18 cellular contexts compared by ENCODE assay signal in genomic region chr4:88619973-88620372, GRCh38. TPM values are rescaled to one million over a fixed set of nuclear protein-coding genes. Genes with fewer than 3 reads are reported as not detected.
DNase-seq lines count a peak whose midpoint lies in the region; ATAC-seq and FAIRE-seq lines count a peak whose summit lies in the region.
"Had no signal": no experiment of that assay in that cellular context is flagged by ENCODE, and none has a peak within 500 bp of the region (broad histone marks: within the 10 kb centered on the region; RNA-seq: fewer than 3 reads in every experiment).

No MANE protein-coding gene starts in this region.

- H3K79me2 ChIP-seq in ACC112 (ENCODE audit: control insufficient read depth, insufficient read depth, low read length, unreplicated experiment), result peaks cover 10% of the 10 kb centered on the region

- ATAC-seq in HG03025 (IDR thresholded peaks at IDR 0.05; ENCODE audit: low FRiP score, unreplicated experiment) (no peak), GM21737 (IDR thresholded peaks at IDR 0.05; ENCODE audit: unreplicated experiment) (no peak)
- ATAC-seq: SK-N-SH treated with all-trans-retinoic acid at 6 μM for 48 hours had no signal

- H3K36me3 ChIP-seq in ACC112 (ENCODE audit: insufficient read depth, low read length), result peaks cover 9% of the 10 kb centered on the region; the same call in 1 of the 2 replicates

- no peaks in the 10 kb centered on the region for H3K27me3 ChIP-seq in ACC112 (ENCODE audit: insufficient read depth, low read length)

- H3K4me3 ChIP-seq in ACC112 (ENCODE audit: low read depth, low read length), result no peak overlapping the region

- no peak overlapping the region for H3K4me3 Mint-ChIP-seq in activated CD4-positive, alpha-beta T cell treated with anti-CD3 and anti-CD28 coated beads, Interleukin-2, amount 10 ng/mL, durations not matched to agents 24 days and 14 days
- H3K4me3 Mint-ChIP-seq: B cell; CD4-positive, alpha-beta T cell; IgD-negative memory B cell had no signal

- intact Hi-C loops in activated CD4-positive, alpha-beta T cell treated with anti-CD3 and anti-CD28 coated beads, Interleukin-2, amount 10 ng/mL, durations not matched to agents 24 days and 14 days (cut with micrococcal nuclease), result no loop called here

- peak; percentile 55 for DNase-seq in EH (ENCODE audit: low read depth)
- DNase-seq in amniotic epithelial cell (ENCODE audit: low read depth), result peak; percentile 21
- DNase-seq in activated CD4-positive, alpha-beta T cell treated with anti-CD3 and anti-CD28 coated beads, Interleukin-2, amount 10 ng/mL, durations not matched to agents 24 days and 14 days, result no peak
- DNase-seq in NCI-H82 treated with DMSO at 0.1 percent for 48 hours (lab: John Stamatoyannopoulos, UW; ENCODE audit: unreplicated experiment), result no peak
- DNase-seq: ACHN; CD4-positive, alpha-beta T cell; NCI-H187 treated with DMSO at 0.1 percent for 48 hours; NCI-H526 treated with DMSO at 0.1 percent for 48 hours; SHP77 had no signal

- H3K27ac Mint-ChIP-seq in activated CD4-positive, alpha-beta T cell treated with anti-CD3 and anti-CD28 coated beads, Interleukin-2, amount 10 ng/mL, durations not matched to agents 24 days and 14 days, result no peak overlapping the region
- H3K27ac Mint-ChIP-seq: B cell; CD4-positive, alpha-beta T cell; IgD-negative memory B cell had no signal

- H3K27ac ChIP-seq in ACC112 (ENCODE audit: low read depth, low read length), result peak overlapping the region; percentile 46

- H3K36me3 Mint-ChIP-seq in activated CD4-positive, alpha-beta T cell treated with anti-CD3 and anti-CD28 coated beads, Interleukin-2, amount 10 ng/mL, durations not matched to agents 24 days and 14 days (ENCODE audit: low read depth), result peaks cover 25% of the 10 kb centered on the region

- H3K9me3 Mint-ChIP-seq in activated CD4-positive, alpha-beta T cell treated with anti-CD3 and anti-CD28 coated beads, Interleukin-2, amount 10 ng/mL, durations not matched to agents 24 days and 14 days, result peaks cover 4% of the 10 kb centered on the region

- no peak overlapping the region for H2AFZ ChIP-seq in ACC112 (ENCODE audit: low read length, unreplicated experiment)

- no peaks in the 10 kb centered on the region for H3K27me3 Mint-ChIP-seq in activated CD4-positive, alpha-beta T cell treated with anti-CD3 and anti-CD28 coated beads, Interleukin-2, amount 10 ng/mL, durations not matched to agents 24 days and 14 days
- H3K27me3 Mint-ChIP-seq: B cell; CD4-positive, alpha-beta T cell; IgD-negative memory B cell had no signal

- peak; percentile 88 for FAIRE-seq in islet of Langerhans (lab: Jason Lieb, UNC)
- FAIRE-seq: H1, RCC 7860 had no signal

- H3K4me1 ChIP-seq in ACC112 (ENCODE audit: control insufficient read depth, insufficient read depth, low read length, unreplicated experiment), result peaks cover 73% of the 10 kb centered on the region

- H3K4me1 Mint-ChIP-seq in activated CD4-positive, alpha-beta T cell treated with anti-CD3 and anti-CD28 coated beads, Interleukin-2, amount 10 ng/mL, durations not matched to agents 24 days and 14 days, result peaks cover 13% of the 10 kb centered on the region

RNA-seq across cellular contexts. Expression of gene HERC3, which starts 27.7 kb away (rescaled TPM):
- total RNA-seq in activated CD4-positive, alpha-beta T cell treated with anti-CD3 and anti-CD28 coated beads, Interleukin-2, amount 10 ng/mL, durations not matched to agents 24 days and 14 days, result 18.8 and 18.9 TPM in 2 replicates

Comparison
In these comparisons a context has a peak if more than half of its experiments do, and no peak if none do; other contexts are left out.
1. DNase-seq: peak in EH (single experiment) and amniotic epithelial cell (single experiment); none in activated CD4-positive, alpha-beta T cell treated with anti-CD3 and anti-CD28 coated beads, Interleukin-2, amount 10 ng/mL, durations not matched to agents 24 days and 14 days (single experiment) and NCI-H82 treated with DMSO at 0.1 percent for 48 hours (single experiment).